In genomic region chr3:160448845-160449659, GRCh38 we compare ENCODE assay signal across 8 cellular contexts. TPM values are rescaled to one million over a fixed set of nuclear protein-coding genes. Genes with fewer than 3 reads are reported as not detected.
A peak's percentile ranks its signal among the peaks of the same experiment; 100 is the strongest.
DNase-seq lines count a peak whose midpoint lies in the region.

No MANE protein-coding gene starts in this region.

- H3K9me3 ChIP-seq in MG63 (no peaks in the 10 kb centered on the region), skeletal muscle satellite cell (replicated peaks; ENCODE audit: low read length) (no peaks in the 10 kb centered on the region)

- H3K27me3 ChIP-seq in H7 (ENCODE audit: control insufficient read depth, insufficient read depth, low read length): no peaks in the 10 kb centered on the region
- no peaks in the 10 kb centered on the region for H3K27me3 ChIP-seq in MG63
- no peaks in the 10 kb centered on the region for H3K27me3 ChIP-seq in skeletal muscle satellite cell (ENCODE audit: control insufficient read depth, insufficient read depth, low read length)

- H3K9ac ChIP-seq in skeletal muscle satellite cell (ENCODE audit: low read depth, low read length): peak overlapping the region; percentile 81

- H3K4me2 ChIP-seq in skeletal muscle satellite cell (ENCODE audit: low read length): peak overlapping the region; percentile 82

- DNase-seq in NCI-H345 (lab: John Stamatoyannopoulos, UW) (peak; percentile 65), NCI-H345 treated with DMSO at 0.1 percent for 48 hours (lab: John Stamatoyannopoulos, UW; ENCODE audit: unreplicated experiment) (no peak), H7 (peak; percentile 35), MG63 (no peak), astrocyte of the hippocampus (ENCODE audit: low read depth, low spot score) (peak; percentile 43), iPS DF 4.7 (ENCODE audit: extremely low read depth, low spot score) (peak; percentile 16), mesenteric fat pad (ENCODE audit: low spot score) (no peak)

- H3K4me3 ChIP-seq in H7 (ENCODE audit: insufficient read depth, low read depth, low read length) (peak overlapping the region; percentile 83), MG63 (peak overlapping the region; percentile 85), skeletal muscle satellite cell (ENCODE audit: low read length) (peak overlapping the region; percentile 81)

- H3K36me3 ChIP-seq in H7 (replicated peaks; ENCODE audit: control insufficient read depth, insufficient read depth, low read length) (peaks cover 6% of the 10 kb centered on the region), MG63 (peaks cover 7% of the 10 kb centered on the region; the same call in 1 of the 2 replicates), skeletal muscle satellite cell (ENCODE audit: insufficient read depth, low read length) (peaks cover 18% of the 10 kb centered on the region)

- H3K4me1 ChIP-seq in skeletal muscle satellite cell (ENCODE audit: control insufficient read depth, insufficient read depth, low read length): peaks cover 35% of the 10 kb centered on the region

RNA-seq across cellular contexts. Expression of gene TRIM59, which starts 0.5 kb away (rescaled TPM):
- 32.6 and 42.3 TPM in 2 replicates for total RNA-seq in H7 (2014; rRNA removed; shearing (Covaris generic))
- total RNA-seq in MG63 (2014; rRNA removed; shearing (Covaris generic); ENCODE audit: low replicate concordance): 4.2 and 8.9 TPM in 2 replicates
- total RNA-seq in skeletal muscle satellite cell (2012; rRNA removed): 14.2 and 15.7 TPM in 2 replicates
- total RNA-seq in mesenteric fat pad: 0.48 TPM

RNA-seq across cellular contexts. Expression of gene SMC4, which starts 49.6 kb away (rescaled TPM):
- 71.9 and 109 TPM in 2 replicates for total RNA-seq in H7 (2014; rRNA removed; shearing (Covaris generic))
- total RNA-seq in MG63 (2014; rRNA removed; shearing (Covaris generic); ENCODE audit: low replicate concordance): 97.7 and 253 TPM in 2 replicates
- total RNA-seq in skeletal muscle satellite cell (2012; rRNA removed): 60.1 and 61.3 TPM in 2 replicates
- 12.2 TPM for total RNA-seq in mesenteric fat pad

RNA-seq across cellular contexts. Expression of gene IFT80, which starts 50.0 kb away (rescaled TPM):
- total RNA-seq in H7 (2014; rRNA removed; shearing (Covaris generic)): 19.9 and 28.1 TPM in 2 replicates
- 22.9 and 30.8 TPM in 2 replicates for total RNA-seq in MG63 (2014; rRNA removed; shearing (Covaris generic); ENCODE audit: low replicate concordance)
- 27.3 and 48.4 TPM in 2 replicates for total RNA-seq in skeletal muscle satellite cell (2012; rRNA removed)
- 11.1 TPM for total RNA-seq in mesenteric fat pad

Comparison
In these comparisons a context has a peak if more than half of its experiments do, and no peak if none do; other contexts are left out.
1. DNase-seq: peak in NCI-H345 (single experiment), H7 (single experiment), astrocyte of the hippocampus (single experiment) and iPS DF 4.7 (single experiment); none in NCI-H345 treated with DMSO at 0.1 percent for 48 hours (single experiment), MG63 (single experiment) and mesenteric fat pad (single experiment).
2. Peak in every context shown above with its lines, with median percentiles within 50 percentile points of each other: H3K4me3 ChIP-seq.